8 cellular contexts compared by ENCODE assay signal in the genomic region with DNA sequence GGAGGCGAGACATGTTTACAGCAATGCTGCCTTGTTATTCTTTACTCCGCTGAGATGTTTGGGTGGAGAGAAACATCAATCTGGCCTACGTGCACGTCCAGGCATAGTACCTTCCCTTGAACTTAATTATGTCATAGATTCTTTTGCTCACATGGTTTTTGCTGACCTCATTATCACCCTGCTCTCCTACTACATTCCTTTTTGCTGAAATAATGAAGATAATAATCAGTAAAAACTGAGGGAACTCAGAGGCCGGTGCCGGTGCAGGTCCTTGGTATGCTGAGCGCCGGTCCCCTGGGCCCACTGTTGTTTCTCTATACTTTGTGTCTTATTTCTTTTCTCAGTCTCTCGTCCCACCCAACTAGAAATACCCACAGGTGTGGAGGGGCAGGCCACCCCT. TPM values are rescaled to one million over a fixed set of nuclear protein-coding genes. Genes with fewer than 3 reads are reported as not detected.
DNase-seq lines count a peak whose midpoint lies in the region; TF ChIP-seq lines count a peak whose summit lies in the region.
"Not testable (repeated sequence)": the region's sequence is repeated elsewhere in the genome, so short reads cannot be mapped to it uniquely, and the experiment has no call there.
"Had no signal": no experiment of that assay in that cellular context is flagged by ENCODE, and none has a peak within 500 bp of the region (broad histone marks: within the 10 kb centered on the region; RNA-seq: fewer than 3 reads in every experiment).

No MANE protein-coding gene starts in this region.

- not testable (repeated sequence) for H3K9me3 Mint-ChIP-seq in activated CD4-positive, alpha-beta T cell treated with anti-CD3 and anti-CD28 coated beads, Interleukin-2, amount 10 ng/mL, durations not matched to agents 7 days and 5 days

- H2AFZ ChIP-seq in trophoblast cell (ENCODE audit: insufficient read depth, low read length, poor library complexity), result not testable (repeated sequence)

- not testable (repeated sequence) for H3K23ac ChIP-seq in trophoblast cell (ENCODE audit: low read length)

- not testable (repeated sequence) for H3K4me1 ChIP-seq in HEK293 (ENCODE audit: control insufficient read depth, insufficient read depth, low read length)
- peaks cover 0 to 11% of the 10 kb centered on the region in 2 experiments for H3K4me1 ChIP-seq in trophoblast cell (ENCODE audit: control insufficient read depth in 1 of 2, insufficient read depth in 2 of 2, low read length in 2 of 2)

- not testable (repeated sequence) for H3K4me3 Mint-ChIP-seq in activated CD4-positive, alpha-beta T cell treated with anti-CD3 and anti-CD28 coated beads, Interleukin-2, amount 10 ng/mL, durations not matched to agents 7 days and 5 days

- H4K8ac ChIP-seq in trophoblast cell (ENCODE audit: low read depth, low read length), result not testable (repeated sequence)

- no CpG with 5 or more reads among the region's 9 CpGs for WGBS in trophoblast cell (ENCODE audit: extremely low coverage, insufficient coverage, insufficient read length)

- not testable (repeated sequence) for H4K12ac ChIP-seq in trophoblast cell (ENCODE audit: low read depth, low read length)

- not testable (repeated sequence) for H3K4me3 ChIP-seq in HEK293 (ENCODE audit: low read depth, low read length); brain microvascular endothelial cell (ENCODE audit: low read depth, low read length); trophoblast cell (ENCODE audit: low read depth, low read length)

- H3K9me3 ChIP-seq in HEK293 (ENCODE audit: control insufficient read depth, insufficient read depth, low read depth, low read length); trophoblast cell (ENCODE audit: insufficient read depth, low read depth, low read length): not testable (repeated sequence)

- H3K27ac Mint-ChIP-seq in activated CD4-positive, alpha-beta T cell treated with anti-CD3 and anti-CD28 coated beads, Interleukin-2, amount 10 ng/mL, durations not matched to agents 7 days and 5 days, result peak overlapping the region; percentile 65

- not testable (repeated sequence) for H3K4ac ChIP-seq in trophoblast cell (ENCODE audit: low read depth, low read length)

- not testable (repeated sequence) for H3K27ac ChIP-seq in HEK293 (ENCODE audit: extremely low read depth, low read depth, low read length); brain microvascular endothelial cell
- H3K27ac ChIP-seq in trophoblast cell (ENCODE audit: low read depth, low read length), result peak overlapping the region; percentile 76

- CTCF ChIA-PET in HEK293 (lab: Yijun Ruan, JAX); activated CD4-positive, alpha-beta T cell treated with anti-CD3 and anti-CD28 coated beads, Interleukin-2, amount 10 ng/mL, durations not matched to agents 7 days and 5 days (lab: Charles Lee): not testable (repeated sequence)

- H4K91ac ChIP-seq in trophoblast cell (ENCODE audit: low read depth, low read length), result not testable (repeated sequence)

- not testable (repeated sequence) for H3K27me3 Mint-ChIP-seq in activated CD4-positive, alpha-beta T cell treated with anti-CD3 and anti-CD28 coated beads, Interleukin-2, amount 10 ng/mL, durations not matched to agents 7 days and 5 days

- in situ Hi-C loops in brain microvascular endothelial cell (cut with HindIII; ENCODE audit: low pct_ligation_motif_present, low sequenced_read_pairs), result not testable (repeated sequence)

- not testable (repeated sequence) for TF ChIP-seq CTCF in HEK293 (tag by site-specific recombination; IDR thresholded peaks at IDR 0.05); brain microvascular endothelial cell (IDR thresholded peaks at IDR 0.05; ENCODE audit: low read depth, low read length, missing control alignments)

- H3K18ac ChIP-seq in trophoblast cell (ENCODE audit: low read length), result not testable (repeated sequence)

- not testable (repeated sequence) for H3K79me2 ChIP-seq in trophoblast cell (ENCODE audit: control insufficient read depth, insufficient read depth, low read length, poor library complexity)

- not testable (repeated sequence) for H3K27me3 ChIP-seq in brain microvascular endothelial cell (replicated peaks); trophoblast cell (ENCODE audit: insufficient read depth, low read length)

- peaks cover 10% of the 10 kb centered on the region for H3K79me1 ChIP-seq in trophoblast cell (ENCODE audit: low read length)

- H2BK120ac ChIP-seq in trophoblast cell (ENCODE audit: insufficient read depth, low read length, poor library complexity), result peak overlapping the region; percentile 31

- not testable (repeated sequence) for H2AK5ac ChIP-seq in trophoblast cell (ENCODE audit: low read length)

- not testable (repeated sequence) for H2BK5ac ChIP-seq in trophoblast cell (ENCODE audit: low read depth, low read length, poor library complexity)

- DNase-seq in A172 (ENCODE audit: low spot score), result peak; percentile 57
- DNase-seq in activated CD4-positive, alpha-beta T cell treated with anti-CD3 and anti-CD28 coated beads, Interleukin-2, amount 10 ng/mL, durations not matched to agents 7 days and 5 days, result not testable (repeated sequence)
- peak; percentile 25 for DNase-seq in brain microvascular endothelial cell
- peak; percentile 45 for DNase-seq in iris pigment epithelial cell (ENCODE audit: low read depth)
- peak; percentile 22 to 76 for DNase-seq in trophoblast cell

- peaks cover 25% of the 10 kb centered on the region for H3K4me1 Mint-ChIP-seq in activated CD4-positive, alpha-beta T cell treated with anti-CD3 and anti-CD28 coated beads, Interleukin-2, amount 10 ng/mL, durations not matched to agents 7 days and 5 days

- POLR2A ChIA-PET in HEK293 (lab: Yijun Ruan, JAX), result interaction anchor here (1.0 to 1.1 kb wide), 2 partner anchors 16 to 279 kb away, joined by 3 to 4 read pairs; a partner anchor contains a TSS
- POLR2A ChIA-PET in activated CD4-positive, alpha-beta T cell treated with anti-CD3 and anti-CD28 coated beads, Interleukin-2, amount 10 ng/mL, durations not matched to agents 7 days and 5 days (lab: Charles Lee), result not testable (repeated sequence)

- H3K9ac ChIP-seq in trophoblast cell (ENCODE audit: low read length), result not testable (repeated sequence)

- H3K36me3 Mint-ChIP-seq in activated CD4-positive, alpha-beta T cell treated with anti-CD3 and anti-CD28 coated beads, Interleukin-2, amount 10 ng/mL, durations not matched to agents 7 days and 5 days (ENCODE audit: low read depth), result peaks cover 30% of the 10 kb centered on the region

- H2BK12ac ChIP-seq in trophoblast cell (ENCODE audit: low read length), result not testable (repeated sequence)

- H3K36me3 ChIP-seq in HEK293 (ENCODE audit: control insufficient read depth in 2 of 2, insufficient read depth in 1 of 2, low read length in 2 of 2), result peaks cover 34 to 36% of the 10 kb centered on the region in 2 experiments
- H3K36me3 ChIP-seq in brain microvascular endothelial cell (replicated peaks), result peaks cover 16% of the 10 kb centered on the region
- peaks cover 31 to 33% of the 10 kb centered on the region in 2 experiments for H3K36me3 ChIP-seq in trophoblast cell (ENCODE audit: control insufficient read depth in 1 of 2, insufficient read depth in 2 of 2, low read length in 2 of 2)

- peak overlapping the region; percentile 18 for H3K4me2 ChIP-seq in trophoblast cell (ENCODE audit: low read length)

- H3K14ac ChIP-seq in trophoblast cell (ENCODE audit: low read length), result not testable (repeated sequence)

TF ChIP-seq in HEK293, 187 proteins besides CTCF, POLR2A, EP300 and RAD21 (continues in another document):
- TF ChIP-seq, protein P1, sequence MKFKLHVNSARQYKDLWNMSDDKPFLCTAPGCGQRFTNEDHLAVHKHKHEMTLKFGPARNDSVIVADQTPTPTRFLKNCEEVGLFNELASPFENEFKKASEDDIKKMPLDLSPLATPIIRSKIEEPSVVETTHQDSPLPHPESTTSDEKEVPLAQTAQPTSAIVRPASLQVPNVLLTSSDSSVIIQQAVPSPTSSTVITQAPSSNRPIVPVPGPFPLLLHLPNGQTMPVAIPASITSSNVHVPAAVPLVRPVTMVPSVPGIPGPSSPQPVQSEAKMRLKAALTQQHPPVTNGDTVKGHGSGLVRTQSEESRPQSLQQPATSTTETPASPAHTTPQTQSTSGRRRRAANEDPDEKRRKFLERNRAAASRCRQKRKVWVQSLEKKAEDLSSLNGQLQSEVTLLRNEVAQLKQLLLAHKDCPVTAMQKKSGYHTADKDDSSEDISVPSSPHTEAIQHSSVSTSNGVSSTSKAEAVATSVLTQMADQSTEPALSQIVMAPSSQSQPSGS (tag by site-specific recombination; IDR thresholded peaks at IDR 0.05; ENCODE audit: low read depth), result 0 out of 2 replicates have a peak, but pooled peaks have one; percentile 27
- TF ChIP-seq SCRT2 (tag by site-specific recombination; IDR thresholded peaks at IDR 0.05) (0 out of 2 replicates have a peak, but pooled peaks have one; percentile 18), ZNF629 (tag by site-specific recombination; IDR thresholded peaks at IDR 0.05) (peak; percentile 76), ZBTB21 (tag by site-specific recombination; IDR thresholded peaks at IDR 0.05) (peak; percentile 43; the same call in 1 of the 2 replicates)

RNA-seq across cellular contexts. Expression of a gene that starts 2.7 kb away (rescaled TPM):
- total RNA-seq in A172 (2014; rRNA removed; shearing (Covaris generic)), result 10.0 and 11.2 TPM in 2 replicates
- total RNA-seq in activated CD4-positive, alpha-beta T cell treated with anti-CD3 and anti-CD28 coated beads, Interleukin-2, amount 10 ng/mL, durations not matched to agents 7 days and 5 days, result 10 to 100 TPM; 15.0 to 15.6 TPM
- 64.1 and 68.9 TPM in 2 replicates for polyA plus RNA-seq in trophoblast cell (2013)

RNA-seq across cellular contexts. Expression of a gene that starts 15.4 kb away (rescaled TPM):
- total RNA-seq in A172 (2014; rRNA removed; shearing (Covaris generic)), result 4.0 and 9.8 TPM in 2 replicates
- total RNA-seq in activated CD4-positive, alpha-beta T cell treated with anti-CD3 and anti-CD28 coated beads, Interleukin-2, amount 10 ng/mL, durations not matched to agents 7 days and 5 days, result 1 to 10 TPM; 3.2 to 5.5 TPM
- 188 and 197 TPM in 2 replicates for polyA plus RNA-seq in trophoblast cell (2013)

RNA-seq across cellular contexts. Expression of a gene that starts 22.2 kb away (rescaled TPM):
- total RNA-seq in A172 (2014; rRNA removed; shearing (Covaris generic)), result 0.07 and 0.48 TPM in 2 replicates
- total RNA-seq in activated CD4-positive, alpha-beta T cell treated with anti-CD3 and anti-CD28 coated beads, Interleukin-2, amount 10 ng/mL, durations not matched to agents 7 days and 5 days, result under 1 TPM; 0.19 to 0.52 TPM
- 1.3 and 1.4 TPM in 2 replicates for polyA plus RNA-seq in trophoblast cell (2013)
- total RNA-seq: Caco-2, HepG2 had no signal

RNA-seq across cellular contexts. Expression of a gene that starts 57.1 kb away (rescaled TPM):
- 85.7 and 87.4 TPM in 2 replicates for total RNA-seq in A172 (2014; rRNA removed; shearing (Covaris generic))
- total RNA-seq in activated CD4-positive, alpha-beta T cell treated with anti-CD3 and anti-CD28 coated beads, Interleukin-2, amount 10 ng/mL, durations not matched to agents 7 days and 5 days, result 100 to 1,000 TPM; 135 to 152 TPM
- 65.1 and 65.9 TPM in 2 replicates for polyA plus RNA-seq in trophoblast cell (2013)
